Comparison of ENCODE assay signal across 8 cellular contexts in the genomic region with DNA sequence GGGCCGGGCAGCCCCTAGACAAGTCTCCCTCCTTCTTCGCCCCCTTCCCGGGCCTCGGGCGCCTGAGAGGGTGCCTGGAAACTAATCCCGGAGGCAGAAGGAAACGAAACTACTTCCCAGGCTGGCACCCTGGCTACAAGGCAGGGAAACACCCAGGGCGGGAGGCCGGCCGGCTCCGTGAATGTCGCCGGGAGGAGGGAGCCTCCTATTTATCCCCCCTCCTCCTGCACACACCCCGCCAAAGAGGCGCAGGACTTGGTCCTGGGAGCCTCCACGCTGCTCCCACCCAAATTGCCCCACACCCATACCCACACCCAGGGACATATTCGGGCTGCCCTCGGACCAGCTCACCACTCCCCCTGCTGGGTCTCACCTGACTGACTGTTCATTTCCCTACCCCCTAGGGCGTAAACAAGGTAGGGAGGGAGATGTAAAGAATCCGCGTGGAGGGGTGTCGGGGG. TPM values are rescaled to one million over a fixed set of nuclear protein-coding genes. Genes with fewer than 3 reads are reported as not detected.
A peak's percentile ranks its signal among the peaks of the same experiment; 100 is the strongest.
DNase-seq lines count a peak whose midpoint lies in the region; ATAC-seq and TF ChIP-seq lines count a peak whose summit lies in the region.

A gene with protein sequence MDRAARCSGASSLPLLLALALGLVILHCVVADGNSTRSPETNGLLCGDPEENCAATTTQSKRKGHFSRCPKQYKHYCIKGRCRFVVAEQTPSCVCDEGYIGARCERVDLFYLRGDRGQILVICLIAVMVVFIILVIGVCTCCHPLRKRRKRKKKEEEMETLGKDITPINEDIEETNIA (minus strand): TSS at position 183 of the 461 bp plus-strand sequence. CDS start 198 bp downstream, outside the sequence.

- H3K36me3 ChIP-seq in gastrocnemius medialis: no peaks in the 10 kb centered on the region

- intact Hi-C loops in gastrocnemius medialis (cut with DNase I; ENCODE audit: low total_unique reads): no loop called here

- no peak for TF ChIP-seq POLR2A in gastrocnemius medialis (IDR thresholded peaks at IDR 0.05)

- no peak within 1 kb of the TSS for H3K27ac Mint-ChIP-seq in activated naive CD8-positive, alpha-beta T cell treated with anti-CD3 and anti-CD28 coated beads, Interleukin-2, amount 10 ng/mL, durations not matched to agents 7 days and 5 days

- H3K4me1 ChIP-seq in gastrocnemius medialis: no peaks in the 10 kb centered on the region

- peaks cover 43% of the 10 kb centered on the region for H3K27me3 Mint-ChIP-seq in activated naive CD8-positive, alpha-beta T cell treated with anti-CD3 and anti-CD28 coated beads, Interleukin-2, amount 10 ng/mL, durations not matched to agents 7 days and 5 days

- POLR2A ChIA-PET in activated naive CD8-positive, alpha-beta T cell treated with anti-CD3 and anti-CD28 coated beads, Interleukin-2, amount 10 ng/mL, durations not matched to agents 7 days and 5 days (lab: Charles Lee): no interaction called here

- no peaks in the 10 kb centered on the region for H3K9me3 ChIP-seq in gastrocnemius medialis

- no peak for ATAC-seq in activated naive CD8-positive, alpha-beta T cell treated with anti-CD3 and anti-CD28 coated beads, Interleukin-2, amount 10 ng/mL, durations not matched to agents 7 days and 5 days (ENCODE audit: low read depth)
- ATAC-seq in gastrocnemius medialis (peak; percentile 30 to 51), HG03520 (IDR thresholded peaks at IDR 0.05; ENCODE audit: unreplicated experiment) (no peak)

- peak within 1 kb of the TSS in 2 of 4 donors; percentile 34 to 66 for H3K27ac ChIP-seq in gastrocnemius medialis

- H3K4me3 Mint-ChIP-seq in activated naive CD8-positive, alpha-beta T cell treated with anti-CD3 and anti-CD28 coated beads, Interleukin-2, amount 10 ng/mL, durations not matched to agents 7 days and 5 days: peak within 1 kb of the TSS; percentile 47

- H3K4me3 ChIP-seq in LNCaP clone FGC (ENCODE audit: low read depth, low read length): peak within 1 kb of the TSS; percentile 61
- H3K4me3 ChIP-seq in gastrocnemius medialis: peak within 1 kb of the TSS; percentile 53 to 61 (median 60)

- TF ChIP-seq CTCF in LNCaP clone FGC (IDR thresholded peaks at IDR 0.05; ENCODE audit: control insufficient read depth, extremely low read depth, insufficient read depth): peak; percentile 56
- TF ChIP-seq CTCF in gastrocnemius medialis (IDR thresholded peaks at IDR 0.05 in 4 of 5, conservative IDR thresholded peaks at IDR 0.05 in 1 of 5): peak in 1 of 5 experiments; percentile 19

- DNase-seq in GM03348 (ENCODE audit: low spot score) (peak; percentile 39), LNCaP clone FGC (ENCODE audit: low read depth) (no peak), hepatic stellate cell (ENCODE audit: low spot score) (peak; percentile 9), gastrocnemius medialis (peak in 1 of 2 donors; percentile 12), NCI-H1694 treated with DMSO at 0.1 percent for 48 hours (lab: John Stamatoyannopoulos, UW) (no peak), SIG-M5 (lab: John Stamatoyannopoulos, UW) (no peak)
- no peak for DNase-seq in activated naive CD8-positive, alpha-beta T cell treated with anti-CD3 and anti-CD28 coated beads, Interleukin-2, amount 10 ng/mL, durations not matched to agents 7 days and 5 days

- peaks cover 1% of the 10 kb centered on the region for H3K4me1 Mint-ChIP-seq in activated naive CD8-positive, alpha-beta T cell treated with anti-CD3 and anti-CD28 coated beads, Interleukin-2, amount 10 ng/mL, durations not matched to agents 7 days and 5 days

- no peaks in the 10 kb centered on the region for H3K36me3 Mint-ChIP-seq in activated naive CD8-positive, alpha-beta T cell treated with anti-CD3 and anti-CD28 coated beads, Interleukin-2, amount 10 ng/mL, durations not matched to agents 7 days and 5 days

- H3K27me3 ChIP-seq in gastrocnemius medialis: peaks cover 0 to 7% (median 6%) of the 10 kb centered on the region in 3 donors

- peaks cover 2% of the 10 kb centered on the region for H3K9me3 Mint-ChIP-seq in activated naive CD8-positive, alpha-beta T cell treated with anti-CD3 and anti-CD28 coated beads, Interleukin-2, amount 10 ng/mL, durations not matched to agents 7 days and 5 days

- in situ Hi-C loops in gastrocnemius medialis (cut with MboI; ENCODE audit: low sequenced_read_pairs in 4 of 4): no loop called here

RNA-seq across cellular contexts. Expression of the gene that starts here (rescaled TPM):
- not detected for total RNA-seq in activated naive CD8-positive, alpha-beta T cell treated with anti-CD3 and anti-CD28 coated beads, Interleukin-2, amount 10 ng/mL, durations not matched to agents 7 days and 5 days
- total RNA-seq in gastrocnemius medialis: under 1 TPM in 2 of 4 donors, not detected in 2; 0.10 to 0.16 TPM

Comparison
In these comparisons a context has a peak if more than half of its experiments do, and no peak if none do; other contexts are left out.
1. Peak in ATAC-seq and H3K4me3 ChIP-seq in gastrocnemius medialis; RNA of the gene not detected or under 1 TPM.
2. DNase-seq: peak in GM03348 (single experiment) and hepatic stellate cell (single experiment); none in LNCaP clone FGC (single experiment), activated naive CD8-positive, alpha-beta T cell treated with anti-CD3 and anti-CD28 coated beads, Interleukin-2, amount 10 ng/mL, durations not matched to agents 7 days and 5 days (single experiment), NCI-H1694 treated with DMSO at 0.1 percent for 48 hours (single experiment) and SIG-M5 (single experiment).